7 cellular contexts compared by ENCODE assay signal in genomic region chr1:146248643-146249042, GRCh38. TPM values are rescaled to one million over a fixed set of nuclear protein-coding genes. Genes with fewer than 3 reads are reported as not detected.
A peak's percentile ranks its signal among the peaks of the same experiment; 100 is the strongest.
DNase-seq lines count a peak whose midpoint lies in the region; ATAC-seq and TF ChIP-seq lines count a peak whose summit lies in the region.
"Not testable (repeated sequence)": the region's sequence is repeated elsewhere in the genome, so short reads cannot be mapped to it uniquely, and the experiment has no call there.

No MANE protein-coding gene starts in this region.

- not testable (repeated sequence) for H3K4me1 ChIP-seq in CD8-positive, alpha-beta T cell (ENCODE audit: insufficient read depth, low read length); RWPE2 (ENCODE audit: insufficient read depth, poor library complexity, severe bottlenecking); foreskin keratinocyte

- H3K4me1 Mint-ChIP-seq in CD8-positive, alpha-beta T cell (ENCODE audit: low read depth); activated CD8-positive, alpha-beta T cell treated with anti-CD3 and anti-CD28 coated beads for 36 hours (ENCODE audit: low read depth); natural killer cell; stimulated activated naive CD8-positive, alpha-beta T cell treated with anti-CD3 and anti-CD28 coated beads, Interleukin-15, amount 100 ng/mL, for 72 hours: not testable (repeated sequence)

- not testable (repeated sequence) for H3K4me3 Mint-ChIP-seq in CD8-positive, alpha-beta T cell; activated CD8-positive, alpha-beta T cell treated with anti-CD3 and anti-CD28 coated beads for 36 hours; natural killer cell; stimulated activated naive CD8-positive, alpha-beta T cell treated with anti-CD3 and anti-CD28 coated beads, Interleukin-15, amount 100 ng/mL, for 72 hours

- H3K27me3 Mint-ChIP-seq in CD8-positive, alpha-beta T cell (ENCODE audit: low read depth); activated CD8-positive, alpha-beta T cell treated with anti-CD3 and anti-CD28 coated beads for 36 hours; natural killer cell (ENCODE audit: low read depth in 2 of 2); stimulated activated naive CD8-positive, alpha-beta T cell treated with anti-CD3 and anti-CD28 coated beads, Interleukin-15, amount 100 ng/mL, for 72 hours: not testable (repeated sequence)

- not testable (repeated sequence) for H3K9me3 ChIP-seq in CD8-positive, alpha-beta T cell (ENCODE audit: low read length); RWPE2 (ENCODE audit: severe bottlenecking)

- not testable (repeated sequence) for H3K27ac ChIP-seq in CD8-positive, alpha-beta T cell (ENCODE audit: low read depth, low read length); RWPE2 (ENCODE audit: poor library complexity, severe bottlenecking); foreskin keratinocyte

- H3K27ac Mint-ChIP-seq in CD8-positive, alpha-beta T cell; activated CD8-positive, alpha-beta T cell treated with anti-CD3 and anti-CD28 coated beads for 36 hours; activated naive CD4-positive, alpha-beta T cell treated with anti-CD3 and anti-CD28 coated beads, Interleukin-2, amount 50 U/mL, for 72 hours; natural killer cell; stimulated activated naive CD8-positive, alpha-beta T cell treated with anti-CD3 and anti-CD28 coated beads, Interleukin-15, amount 100 ng/mL, for 72 hours: not testable (repeated sequence)

- DNase-seq in CD8-positive, alpha-beta T cell; RWPE2 (ENCODE audit: low spot score); activated CD8-positive, alpha-beta T cell treated with anti-CD3 and anti-CD28 coated beads for 36 hours; activated naive CD4-positive, alpha-beta T cell treated with anti-CD3 and anti-CD28 coated beads, Interleukin-2, amount 50 U/mL, for 72 hours (ENCODE audit: low spot score in 2 of 2); foreskin keratinocyte; natural killer cell; stimulated activated naive CD8-positive, alpha-beta T cell treated with anti-CD3 and anti-CD28 coated beads, Interleukin-15, amount 100 ng/mL, for 72 hours: not testable (repeated sequence)

- ATAC-seq in CD8-positive, alpha-beta T cell, result peak; percentile 44
- ATAC-seq in RWPE2 (ENCODE audit: low read depth), result peak; percentile 71; the same call in 2 of the 3 replicates
- ATAC-seq in activated CD8-positive, alpha-beta T cell treated with anti-CD3 and anti-CD28 coated beads for 36 hours, result peak; percentile 94
- ATAC-seq in activated naive CD4-positive, alpha-beta T cell treated with anti-CD3 and anti-CD28 coated beads, Interleukin-2, amount 50 U/mL, for 72 hours, result peak; percentile 85 to 99
- peak; percentile 36 for ATAC-seq in foreskin keratinocyte
- peak in 2 of 3 donors; percentile 45 to 49 for ATAC-seq in natural killer cell
- peak; percentile 99 for ATAC-seq in stimulated activated naive CD8-positive, alpha-beta T cell treated with anti-CD3 and anti-CD28 coated beads, Interleukin-15, amount 100 ng/mL, for 72 hours

- CTCF ChIA-PET in CD8-positive, alpha-beta T cell (lab: Charles Lee); activated CD8-positive, alpha-beta T cell treated with anti-CD3 and anti-CD28 coated beads for 36 hours (lab: Charles Lee): not testable (repeated sequence)

- intact Hi-C loops in CD8-positive, alpha-beta T cell (cut with DNase I, micrococcal nuclease); activated CD8-positive, alpha-beta T cell treated with anti-CD3 and anti-CD28 coated beads for 36 hours (cut with micrococcal nuclease); natural killer cell (cut with micrococcal nuclease): not testable (repeated sequence)

- not testable (repeated sequence) for TF ChIP-seq CTCF in CD8-positive, alpha-beta T cell (IDR thresholded peaks at IDR 0.05); RWPE2 (IDR thresholded peaks at IDR 0.05; ENCODE audit: poor library complexity, severe bottlenecking); activated CD8-positive, alpha-beta T cell treated with anti-CD3 and anti-CD28 coated beads for 36 hours (IDR thresholded peaks at IDR 0.05); foreskin keratinocyte (conservative IDR thresholded peaks at IDR 0.05); natural killer cell (IDR thresholded peaks at IDR 0.05)

- H3K9me3 Mint-ChIP-seq in CD8-positive, alpha-beta T cell; activated CD8-positive, alpha-beta T cell treated with anti-CD3 and anti-CD28 coated beads for 36 hours; activated naive CD4-positive, alpha-beta T cell treated with anti-CD3 and anti-CD28 coated beads, Interleukin-2, amount 50 U/mL, for 72 hours; natural killer cell; stimulated activated naive CD8-positive, alpha-beta T cell treated with anti-CD3 and anti-CD28 coated beads, Interleukin-15, amount 100 ng/mL, for 72 hours: not testable (repeated sequence)

- H3K36me3 ChIP-seq in CD8-positive, alpha-beta T cell (ENCODE audit: insufficient read depth, low read length); RWPE2 (ENCODE audit: low read depth): not testable (repeated sequence)

- POLR2A ChIA-PET in CD8-positive, alpha-beta T cell (lab: Charles Lee); activated CD8-positive, alpha-beta T cell treated with anti-CD3 and anti-CD28 coated beads for 36 hours (lab: Charles Lee): not testable (repeated sequence)

- H3K27me3 ChIP-seq in CD8-positive, alpha-beta T cell (ENCODE audit: insufficient read depth, low read length); RWPE2 (ENCODE audit: insufficient read depth, poor library complexity, severe bottlenecking); foreskin keratinocyte: not testable (repeated sequence)

- H3K4me3 ChIP-seq in CD8-positive, alpha-beta T cell (ENCODE audit: low read depth, low read length); RWPE2 (ENCODE audit: severe bottlenecking): not testable (repeated sequence)

- H3K36me3 Mint-ChIP-seq in CD8-positive, alpha-beta T cell; activated CD8-positive, alpha-beta T cell treated with anti-CD3 and anti-CD28 coated beads for 36 hours (ENCODE audit: low read depth); activated naive CD4-positive, alpha-beta T cell treated with anti-CD3 and anti-CD28 coated beads, Interleukin-2, amount 50 U/mL, for 72 hours; natural killer cell: not testable (repeated sequence)

RNA-seq across cellular contexts. Expression of gene NOTCH2NLA, which starts 19.8 kb away (rescaled TPM):
- 10 to 100 TPM; 18.3 to 21.6 TPM for total RNA-seq in CD8-positive, alpha-beta T cell
- total RNA-seq in activated CD8-positive, alpha-beta T cell treated with anti-CD3 and anti-CD28 coated beads for 36 hours, result 10 to 100 TPM; 19.2 to 21.9 TPM
- total RNA-seq in activated naive CD4-positive, alpha-beta T cell treated with anti-CD3 and anti-CD28 coated beads, Interleukin-2, amount 50 U/mL, for 72 hours, result 10 to 100 TPM; 33.9 to 37.6 TPM
- 22.7 and 26.0 TPM in 2 replicates for total RNA-seq in foreskin keratinocyte
- 7.7 and 11.4 TPM in 2 replicates for polyA plus RNA-seq in foreskin keratinocyte
- total RNA-seq in natural killer cell, result 10 to 100 TPM; 36.4 to 59.0 (median 41.0) TPM

Comparison
In these comparisons a context has a peak if more than half of its experiments do, and no peak if none do; other contexts are left out.
1. ATAC-seq: peak in every context shown above with its lines; median percentile 99 in stimulated activated naive CD8-positive, alpha-beta T cell treated with anti-CD3 and anti-CD28 coated beads, Interleukin-15, amount 100 ng/mL, for 72 hours; 94 in activated CD8-positive, alpha-beta T cell treated with anti-CD3 and anti-CD28 coated beads for 36 hours; 92 in activated naive CD4-positive, alpha-beta T cell treated with anti-CD3 and anti-CD28 coated beads, Interleukin-2, amount 50 U/mL, for 72 hours; 71 in RWPE2; 47 in natural killer cell; 44 in CD8-positive, alpha-beta T cell; 36 in foreskin keratinocyte.